Comparison of ENCODE assay signal across 10 cellular contexts in genomic region chr21:34881421-34881820, GRCh38.
A peak's percentile ranks its signal among the peaks of the same experiment; 100 is the strongest.
DNase-seq lines count a peak whose midpoint lies in the region; ATAC-seq and TF ChIP-seq lines count a peak whose summit lies in the region.
"Had no signal": no experiment of that assay in that cellular context is flagged by ENCODE, and none has a peak within 500 bp of the region (broad histone marks: within the 10 kb centered on the region; RNA-seq: fewer than 3 reads in every experiment).

No MANE protein-coding gene starts in this region.

- no peaks in the 10 kb centered on the region for H3K9me3 Mint-ChIP-seq in CD14-positive monocyte
- H3K9me3 Mint-ChIP-seq: naive thymus-derived CD8-positive, alpha-beta T cell had no signal

- no peak overlapping the region for H4K8ac ChIP-seq in neuronal stem cell (ENCODE audit: low read depth, low read length)

- intact Hi-C loops in CD14-positive monocyte (cut with micrococcal nuclease) (loop anchor here in 1 of 2 donors (2.0 to 5.0 kb wide), 2 partner anchors 15 to 44 kb away; no protein-coding TSS in a partner anchor), breast epithelium (cut with DNase I; ENCODE audit: low total_unique reads) (no loop called here), left ventricle myocardium superior (cut with micrococcal nuclease) (no loop called here)

- H3K18ac ChIP-seq in neuronal stem cell (ENCODE audit: low read length) = no peak overlapping the region

- no peak overlapping the region for H2BK5ac ChIP-seq in neuronal stem cell (ENCODE audit: low read length)

- H3K4me1 Mint-ChIP-seq in CD14-positive monocyte = peaks cover 55% of the 10 kb centered on the region

- H3K4ac ChIP-seq in neuronal stem cell (ENCODE audit: low read length) = no peak overlapping the region

- H2AFZ ChIP-seq in neuronal stem cell (ENCODE audit: low read length) = no peak overlapping the region

- no peak overlapping the region for H3K14ac ChIP-seq in neuronal stem cell (ENCODE audit: low read length)

- DNase-seq in CD14-positive monocyte (ENCODE audit: low spot score) (no peak), MG63 (peak; percentile 17), breast epithelium (ENCODE audit: low spot score in 2 of 2) (no peak), mesenteric fat pad (ENCODE audit: low spot score) (no peak), neuronal stem cell (ENCODE audit: low spot score) (no peak), left ventricle myocardium superior (no peak), WERI-Rb-1 (no peak)
- DNase-seq: activated effector memory CD4-positive, alpha-beta T cell treated with anti-CD3 and anti-CD28 coated beads, Interleukin-2, amount 50 U/mL, for 16 hours; naive thymus-derived CD8-positive, alpha-beta T cell had no signal

- H3K27ac ChIP-seq in breast epithelium = peak overlapping the region; percentile 94 to 97
- peak overlapping the region; percentile 79 for H3K27ac ChIP-seq in neutrophil
- no peak overlapping the region for H3K27ac ChIP-seq in neuronal stem cell (replicated peaks; ENCODE audit: low read length)
- no peak overlapping the region for H3K27ac ChIP-seq in WERI-Rb-1

- no peak overlapping the region for H4K91ac ChIP-seq in neuronal stem cell (ENCODE audit: low read depth, low read length, poor library complexity)

- H3K27me3 ChIP-seq in MG63 (no peaks in the 10 kb centered on the region), breast epithelium (no peaks in the 10 kb centered on the region), neutrophil (no peaks in the 10 kb centered on the region), neuronal stem cell (ENCODE audit: control insufficient read depth in 3 of 3, insufficient read depth in 3 of 3, low read depth in 1 of 3, low read length in 3 of 3) (peaks cover 6 to 51% (median 18%) of the 10 kb centered on the region in 3 experiments), WERI-Rb-1 (ENCODE audit: insufficient read depth, low read depth, severe bottlenecking) (peaks cover 94% of the 10 kb centered on the region)

- WGBS in neuronal stem cell (ENCODE audit: extremely low coverage in 2 of 2, insufficient read length in 2 of 2, insufficient replicate concordance in 1 of 2), 2 donors = no CpG with 5 or more reads among the region's 3 CpGs

- no peak overlapping the region for H2AK5ac ChIP-seq in neuronal stem cell (ENCODE audit: low read depth, low read length)

- ATAC-seq in left ventricle myocardium superior = no peak
- ATAC-seq: naive thymus-derived CD8-positive, alpha-beta T cell had no signal

- peaks cover 0 to 3% (median 0%) of the 10 kb centered on the region in 3 donors for H3K27me3 Mint-ChIP-seq in CD14-positive monocyte (ENCODE audit: low read depth in 3 of 3)
- H3K27me3 Mint-ChIP-seq: naive thymus-derived CD8-positive, alpha-beta T cell had no signal

- no peaks in the 10 kb centered on the region for H3K79me1 ChIP-seq in neuronal stem cell (ENCODE audit: low read depth, low read length)

- TF ChIP-seq CTCF in CD14-positive monocyte (IDR thresholded peaks at IDR 0.05) (no peak), breast epithelium (IDR thresholded peaks at IDR 0.05) (no peak), neutrophil (IDR thresholded peaks at IDR 0.05) (no peak), WERI-Rb-1 (IDR thresholded peaks at IDR 0.05; ENCODE audit: low read depth, low read length) (no peak)

- H3K9me3 ChIP-seq in MG63 (no peaks in the 10 kb centered on the region), breast epithelium (no peaks in the 10 kb centered on the region), neutrophil (no peaks in the 10 kb centered on the region), neuronal stem cell (replicated peaks in 1 of 2; ENCODE audit: control insufficient read depth in 2 of 2, insufficient read depth in 1 of 2, low read depth in 1 of 2, low read length in 2 of 2) (no peaks in the 10 kb centered on the region), WERI-Rb-1 (ENCODE audit: severe bottlenecking) (peaks cover 3% of the 10 kb centered on the region)

- H3K4me2 ChIP-seq in neuronal stem cell (ENCODE audit: insufficient read depth, low read length, poor library complexity, severe bottlenecking) = no peak overlapping the region

- peaks cover 41 to 52% of the 10 kb centered on the region in 2 donors for H3K36me3 Mint-ChIP-seq in CD14-positive monocyte

- no peak for TF ChIP-seq POLR2A in breast epithelium (IDR thresholded peaks at IDR 0.05)

- H3K23ac ChIP-seq in neuronal stem cell (ENCODE audit: low read depth, low read length, poor library complexity) = no peak overlapping the region

- H3K9ac ChIP-seq in neuronal stem cell (ENCODE audit: low read depth, low read length, poor library complexity) = no peak overlapping the region

- H2BK15ac ChIP-seq in neuronal stem cell (ENCODE audit: low read length) = no peak overlapping the region

- peak overlapping the region; percentile 35 to 99 (median 95) for H3K27ac Mint-ChIP-seq in CD14-positive monocyte

- peak overlapping the region; percentile 35 to 60 for H3K4me3 Mint-ChIP-seq in CD14-positive monocyte

- no peak overlapping the region for H2BK12ac ChIP-seq in neuronal stem cell (ENCODE audit: low read length)

- H3K4me1 ChIP-seq in breast epithelium (peaks cover 0 to 7% of the 10 kb centered on the region in 2 donors), neutrophil (ENCODE audit: control insufficient read depth in 1 of 2, insufficient read depth in 1 of 2, low read depth in 1 of 2, low read length in 1 of 2) (peaks cover 68 to 70% of the 10 kb centered on the region in 2 experiments), neuronal stem cell (ENCODE audit: control insufficient read depth in 2 of 2, insufficient read depth in 1 of 2, low read depth in 1 of 2, low read length in 2 of 2) (no peaks in the 10 kb centered on the region)

- no peak overlapping the region for H3K4me3 ChIP-seq in MG63
- H3K4me3 ChIP-seq in breast epithelium = peak overlapping the region in 2 of 3 donors; percentile 80 to 88
- H3K4me3 ChIP-seq in neutrophil (ENCODE audit: low read depth in 1 of 2, low read length in 1 of 2) = no peak overlapping the region
- no peak overlapping the region for H3K4me3 ChIP-seq in neuronal stem cell (ENCODE audit: low read length in 2 of 2)
- H3K4me3 ChIP-seq in WERI-Rb-1 (ENCODE audit: low read depth, low read length) = no peak overlapping the region

- H3K36me3 ChIP-seq in MG63 (peaks cover 76% of the 10 kb centered on the region), breast epithelium (no peaks in the 10 kb centered on the region), neutrophil (peaks cover 17% of the 10 kb centered on the region), neuronal stem cell (replicated peaks in 1 of 2; ENCODE audit: control insufficient read depth in 2 of 2, insufficient read depth in 2 of 2, low read length in 2 of 2) (no peaks in the 10 kb centered on the region), WERI-Rb-1 (no peaks in the 10 kb centered on the region)

- H2BK120ac ChIP-seq in neuronal stem cell (ENCODE audit: low read depth, low read length) = no peak overlapping the region

Comparison
In these comparisons a context has a peak if more than half of its experiments do, and no peak if none do; other contexts are left out.
1. H3K4me3 ChIP-seq: peak in breast epithelium (2 of 3); none in MG63 (single experiment), neutrophil (0 of 2), neuronal stem cell (0 of 2) and WERI-Rb-1 (single experiment).
2. H3K27ac ChIP-seq: peak in breast epithelium (2 of 2) and neutrophil (single experiment); none in neuronal stem cell (single experiment) and WERI-Rb-1 (single experiment).